In genomic region chr18:8988262-8988871, GRCh38 we compare ENCODE assay signal across 8 cellular contexts.
A peak's percentile ranks its signal among the peaks of the same experiment; 100 is the strongest.
DNase-seq lines count a peak whose midpoint lies in the region; ATAC-seq, FAIRE-seq and TF ChIP-seq lines count a peak whose summit lies in the region.

No MANE protein-coding gene starts in this region.

- H3K36me3 Mint-ChIP-seq in activated CD4-positive, alpha-beta memory T cell treated with anti-CD3 and anti-CD28 coated beads for 36 hours: no peaks in the 10 kb centered on the region

- H3K79me2 ChIP-seq in mesendoderm (ENCODE audit: control insufficient read depth, insufficient read depth, low read length): no peaks in the 10 kb centered on the region

- TF ChIP-seq CTCF in A549 (IDR thresholded peaks at IDR 0.05): peak; percentile 67

- no peaks in the 10 kb centered on the region for H3K4me1 Mint-ChIP-seq in activated CD4-positive, alpha-beta memory T cell treated with anti-CD3 and anti-CD28 coated beads for 36 hours (ENCODE audit: low read depth)

- no peak overlapping the region for H3K4ac ChIP-seq in mesendoderm (ENCODE audit: low read depth, low read length)

- H3K23ac ChIP-seq in mesendoderm (ENCODE audit: low read length): no peak overlapping the region

- H3K18ac ChIP-seq in mesendoderm (ENCODE audit: low read length): no peak overlapping the region

- H3K9me3 ChIP-seq in A549: no peaks in the 10 kb centered on the region

- ATAC-seq in A549 (peak; percentile 94 to 97), GM18502 (IDR thresholded peaks at IDR 0.05; ENCODE audit: poor library complexity, unreplicated experiment) (peak; percentile 86), HG03342 (IDR thresholded peaks at IDR 0.05; ENCODE audit: unreplicated experiment) (peak; percentile 70)

- H3K36me3 ChIP-seq in mesendoderm (ENCODE audit: control insufficient read depth, insufficient read depth, low read length): no peaks in the 10 kb centered on the region

- WGBS in A549 (ENCODE audit: missing lambda C conversion rate): 31% methylated on average over 10 of the region's 10 CpGs
- no CpG with 5 or more reads among the region's 10 CpGs for WGBS in mesendoderm (ENCODE audit: extremely low coverage, insufficient coverage, low lambda C conversion rate)

- H3K79me1 ChIP-seq in mesendoderm (ENCODE audit: low read length): no peaks in the 10 kb centered on the region

- intact Hi-C loops in activated CD4-positive, alpha-beta memory T cell treated with anti-CD3 and anti-CD28 coated beads for 36 hours (cut with micrococcal nuclease): loop anchor here (1.0 kb wide), 2 partner anchors 292 to 334 kb away; no protein-coding TSS in a partner anchor

- no peaks in the 10 kb centered on the region for H3K27me3 ChIP-seq in mesendoderm (ENCODE audit: insufficient read depth, low read length, poor library complexity)

- no peak overlapping the region for H2BK15ac ChIP-seq in mesendoderm (replicated peaks; ENCODE audit: low read depth)

- CTCF ChIA-PET in A549 (lab: Yijun Ruan, JAX): interaction anchor here (0.6 to 5.4 kb wide), 64 partner anchors 8 to 510 kb away, joined by 3 to 65 read pairs (median 4); partner anchors contain the start of gene RAB12
- CTCF ChIA-PET in activated CD4-positive, alpha-beta memory T cell treated with anti-CD3 and anti-CD28 coated beads for 36 hours (lab: Charles Lee): interaction anchor here (0.7 to 4.2 kb wide), 30 partner anchors 9 to 510 kb away, joined by 3 to 65 read pairs (median 4); no protein-coding TSS in a partner anchor

- H2BK120ac ChIP-seq in mesendoderm (ENCODE audit: low read depth, low read length): no peak overlapping the region

- H2BK5ac ChIP-seq in mesendoderm (ENCODE audit: low read length): no peak overlapping the region

- DNase-seq in A549 (ENCODE audit: low read depth in 1 of 2, low spot score in 1 of 2) (peak; percentile 41 to 65), NCI-H526 treated with DMSO at 0.1 percent for 48 hours (lab: John Stamatoyannopoulos, UW) (peak; percentile 17), mesendoderm (peak; percentile 78)
- peak; percentile 68 for DNase-seq in activated CD4-positive, alpha-beta memory T cell treated with anti-CD3 and anti-CD28 coated beads for 36 hours
- DNase-seq in effector CD8-positive, alpha-beta T cell (lab: John Stamatoyannopoulos, UW): peak; percentile 37
- peak; percentile 10 to 17 for DNase-seq in stimulated activated CD8-positive, alpha-beta memory T cell treated with anti-CD3 and anti-CD28 coated beads, Interleukin-7, amount 100 ng/mL, for 1 hour (ENCODE audit: low read depth in 2 of 2)

- no peak for TF ChIP-seq EP300 in A549 (IDR thresholded peaks at IDR 0.05)

- no peak overlapping the region for H3K4me2 ChIP-seq in A549
- H3K4me2 ChIP-seq in mesendoderm (ENCODE audit: low read length): no peak overlapping the region

- H3K4me3 Mint-ChIP-seq in activated CD4-positive, alpha-beta memory T cell treated with anti-CD3 and anti-CD28 coated beads for 36 hours: no peak overlapping the region

- no peak overlapping the region for H4K8ac ChIP-seq in mesendoderm (ENCODE audit: low read depth, low read length)

- no peak overlapping the region for H3K9ac ChIP-seq in mesendoderm (ENCODE audit: low read length)

- no peaks in the 10 kb centered on the region for H3K9me3 Mint-ChIP-seq in activated CD4-positive, alpha-beta memory T cell treated with anti-CD3 and anti-CD28 coated beads for 36 hours

- no peak overlapping the region for H2AK5ac ChIP-seq in mesendoderm (ENCODE audit: low read length)

- peak overlapping the region; percentile 41 to 62; a peak in 4 of 6 replicates for H3K27ac ChIP-seq in A549
- no peak overlapping the region for H3K27ac ChIP-seq in mesendoderm (ENCODE audit: low read depth, low read length)

- no peak overlapping the region for H4K5ac ChIP-seq in mesendoderm (ENCODE audit: low read length)

- no peak for FAIRE-seq in A549 (lab: Jason Lieb, UNC)

- H3K27ac Mint-ChIP-seq in activated CD4-positive, alpha-beta memory T cell treated with anti-CD3 and anti-CD28 coated beads for 36 hours: no peak overlapping the region

- H3K56ac ChIP-seq in mesendoderm (ENCODE audit: low read length): no peak overlapping the region

- H3K4me3 ChIP-seq in A549: no peak overlapping the region
- no peak overlapping the region for H3K4me3 ChIP-seq in mesendoderm (ENCODE audit: low read length)

- H3K4me1 ChIP-seq in A549 (peaks cover 13% of the 10 kb centered on the region), mesendoderm (ENCODE audit: control insufficient read depth, low read depth, low read length) (no peaks in the 10 kb centered on the region)

- peak; percentile 88 to 92 for TF ChIP-seq RAD21 in A549 (conservative IDR thresholded peaks at IDR 0.05 in 1 of 2, IDR thresholded peaks at IDR 0.05 in 1 of 2)

- peaks cover 14% of the 10 kb centered on the region for H3K27me3 Mint-ChIP-seq in activated CD4-positive, alpha-beta memory T cell treated with anti-CD3 and anti-CD28 coated beads for 36 hours

- POLR2A ChIA-PET in A549 (lab: Yijun Ruan, JAX): no interaction called here
- POLR2A ChIA-PET in activated CD4-positive, alpha-beta memory T cell treated with anti-CD3 and anti-CD28 coated beads for 36 hours (lab: Charles Lee): no interaction called here

- TF ChIP-seq POLR2A in A549 (IDR thresholded peaks at IDR 0.05; ENCODE audit: low read length): no peak

TF ChIP-seq in A549, 52 proteins besides CTCF, POLR2A, EP300 and RAD21:
- no peak for TF ChIP-seq BHLHE40 (IDR thresholded peaks at IDR 0.05; ENCODE audit: low read depth, low read length)
- TF ChIP-seq SMC3 (IDR thresholded peaks at IDR 0.05): peak; percentile 80

Comparison
In these comparisons a context has a peak if more than half of its experiments do, and no peak if none do; other contexts are left out.
1. DNase-seq: peak in every context shown above with its lines; median percentile 78 in mesendoderm; 68 in activated CD4-positive, alpha-beta memory T cell treated with anti-CD3 and anti-CD28 coated beads for 36 hours; 53 in A549; 37 in effector CD8-positive, alpha-beta T cell; 17 in NCI-H526 treated with DMSO at 0.1 percent for 48 hours; 14 in stimulated activated CD8-positive, alpha-beta memory T cell treated with anti-CD3 and anti-CD28 coated beads, Interleukin-7, amount 100 ng/mL, for 1 hour.